In genomic region chr7:84363741-84364140, GRCh38 we compare ENCODE assay signal across 18 cellular contexts.
A peak's percentile ranks its signal among the peaks of the same experiment; 100 is the strongest.
DNase-seq lines count a peak whose midpoint lies in the region; ATAC-seq and TF ChIP-seq lines count a peak whose summit lies in the region.
"Had no signal": no experiment of that assay in that cellular context is flagged by ENCODE, and none has a peak within 500 bp of the region (broad histone marks: within the 10 kb centered on the region; RNA-seq: fewer than 3 reads in every experiment).

No MANE protein-coding gene starts in this region.

- TF ChIP-seq CTCF in HCT116 (IDR thresholded peaks at IDR 0.05 in 2 of 3, conservative IDR thresholded peaks at IDR 0.05 in 1 of 3; ENCODE audit: borderline replicate concordance in 1 of 3, insufficient read depth in 1 of 3, low read depth in 2 of 3, low read length in 2 of 3) (no peak), fibroblast of mammary gland (conservative IDR thresholded peaks at IDR 0.05; ENCODE audit: control insufficient read depth, insufficient read depth, low read depth, low read length) (no peak), heart right ventricle (IDR thresholded peaks at IDR 0.05) (no peak)

- H3K4me3 ChIP-seq in HCT116 (replicated peaks in 1 of 2; ENCODE audit: low read depth in 1 of 2, low read length in 2 of 2) = no peak overlapping the region
- no peak overlapping the region for H3K4me3 ChIP-seq in SJCRH30
- no peak overlapping the region for H3K4me3 ChIP-seq in fibroblast of mammary gland (ENCODE audit: control insufficient read depth, low read depth, low read length)
- no peak overlapping the region for H3K4me3 ChIP-seq in heart right ventricle
- H3K4me3 ChIP-seq: GM23338 had no signal

- H3K9ac ChIP-seq in HCT116 (ENCODE audit: low read length) = no peak overlapping the region

- peak overlapping the region; percentile 44 for H2AFZ ChIP-seq in HCT116 (ENCODE audit: low read depth, low read length, poor library complexity, severe bottlenecking)
- H2AFZ ChIP-seq: GM23338 had no signal

- no peak for DNase-seq in HCT116 (ENCODE audit: low read depth, low spot score)
- DNase-seq in SJCRH30 = peak in 1 of 2 experiments; percentile 19
- peak; percentile 38 for DNase-seq in fibroblast of mammary gland (ENCODE audit: low read depth)
- DNase-seq in stimulated activated CD4-positive, alpha-beta T cell treated with anti-CD3 and anti-CD28 coated beads, Interleukin-1b, Interleukin-23, amount 100 ng/mL, for 48 hours = no peak
- DNase-seq in NCI-H748 treated with DMSO at 0.1 percent for 48 hours (lab: John Stamatoyannopoulos, UW) = no peak
- no peak for DNase-seq in heart right ventricle
- DNase-seq: DMS79 treated with DMSO at 0.1 percent for 48 hours, HCEC 1CT, KG1, NCI-H1105 treated with DMSO at 0.1 percent for 48 hours, NCI-H1694 treated with DMSO at 0.1 percent for 48 hours, NCI-H774, OCI-M1, SIG-M5 had no signal

- CTCF ChIA-PET in HCT116 (lab: Charles Lee) = no interaction called here

- H3K27ac ChIP-seq in HCT116 (ENCODE audit: low read depth, low read length) (no peak overlapping the region), SJCRH30 (peak overlapping the region; percentile 66; the same call in 1 of the 2 replicates), heart right ventricle (no peak overlapping the region)
- H3K27ac ChIP-seq: RWPE1 had no signal

- ATAC-seq in HCT116 (no peak), heart right ventricle (no peak), GM19452 (IDR thresholded peaks at IDR 0.05; ENCODE audit: unreplicated experiment) (no peak)
- ATAC-seq: GM23338, HepG2 had no signal

- no peaks in the 10 kb centered on the region for H3K36me3 ChIP-seq in HCT116 (ENCODE audit: control insufficient read depth in 1 of 2, insufficient read depth in 2 of 2, low read length in 2 of 2)
- H3K36me3 ChIP-seq in SJCRH30 = no peaks in the 10 kb centered on the region
- no peaks in the 10 kb centered on the region for H3K36me3 ChIP-seq in heart right ventricle

- POLR2A ChIA-PET in HCT116 (lab: Charles Lee) = no interaction called here

- H3K4me2 ChIP-seq in HCT116 (ENCODE audit: low read length) = no peak overlapping the region
- H3K4me2 ChIP-seq: GM23338 had no signal

- TF ChIP-seq POLR2A in HCT116 (IDR thresholded peaks at IDR 0.05; ENCODE audit: borderline replicate concordance, extremely low read depth, insufficient read depth, insufficient read length) = no peak

- no peak for TF ChIP-seq RAD21 in HCT116 (IDR thresholded peaks at IDR 0.05; ENCODE audit: low read depth)

- no TSS peak for BruUV-seq in HCT116 (replicated peaks; lab: Mats Ljungman, UMichigan)

- H3K9me3 ChIP-seq in HCT116 (ENCODE audit: control insufficient read depth in 1 of 2, insufficient read depth in 1 of 2, low read depth in 1 of 2, low read length in 2 of 2) (no peaks in the 10 kb centered on the region), SJCRH30 (replicated peaks) (no peaks in the 10 kb centered on the region), heart right ventricle (peaks cover 0 to 1% (median 0%) of the 10 kb centered on the region in 11 donors)

- intact Hi-C loops in HCT116 (cut with micrococcal nuclease) = no loop called here
- intact Hi-C loops in heart right ventricle (cut with DNase I) = no loop called here

- H3K27me3 ChIP-seq in HCT116 (ENCODE audit: insufficient read depth, low read length) = no peaks in the 10 kb centered on the region
- no peaks in the 10 kb centered on the region for H3K27me3 ChIP-seq in SJCRH30
- no peaks in the 10 kb centered on the region for H3K27me3 ChIP-seq in heart right ventricle

- RAD21 ChIA-PET in HCT116 (lab: Charles Lee; ENCODE audit: low non-redundant PET in 1 of 2, low total read pairs in 2 of 2, uncharacterized antibody in 2 of 2, unreplicated experiment in 2 of 2) = no interaction called here

- no peaks in the 10 kb centered on the region for H3K79me2 ChIP-seq in HCT116 (ENCODE audit: insufficient read depth, low read length)

- H3K4me1 ChIP-seq in HCT116 (ENCODE audit: control insufficient read depth in 1 of 2, insufficient read depth in 2 of 2, low read length in 2 of 2) = peaks cover 0 to 6% of the 10 kb centered on the region in 2 experiments; a peak in 2 of 4 replicates
- peaks cover 31% of the 10 kb centered on the region for H3K4me1 ChIP-seq in SJCRH30
- no peaks in the 10 kb centered on the region for H3K4me1 ChIP-seq in heart right ventricle

- no peaks in the 10 kb centered on the region for H3K9me2 ChIP-seq in HCT116 (ENCODE audit: insufficient read depth)

- no peaks in the 10 kb centered on the region for H4K20me1 ChIP-seq in HCT116 (ENCODE audit: insufficient read depth)

TF ChIP-seq in HCT116, 20 proteins besides CTCF, POLR2A, EP300 and RAD21:
- TF ChIP-seq SIN3A (IDR thresholded peaks at IDR 0.05; ENCODE audit: low read depth) = no peak
- no peak for TF ChIP-seq EZH2phosphoT487 (IDR thresholded peaks at IDR 0.05; ENCODE audit: borderline replicate concordance)
- no peak for TF ChIP-seq TCF7L2 (IDR thresholded peaks at IDR 0.05; ENCODE audit: borderline replicate concordance, extremely low read depth, insufficient read depth, insufficient read length)
- no peak for TF ChIP-seq REST (IDR thresholded peaks at IDR 0.05; ENCODE audit: low read depth)
- TF ChIP-seq ZBTB33 (IDR thresholded peaks at IDR 0.05; ENCODE audit: extremely low read depth, insufficient replicate concordance, low read length) = no peak
- TF ChIP-seq ELF1 (IDR thresholded peaks at IDR 0.05; ENCODE audit: borderline replicate concordance, low read depth) = no peak
- no peak for TF ChIP-seq ZFX (IDR thresholded peaks at IDR 0.05)
- TF ChIP-seq EGR1 (IDR thresholded peaks at IDR 0.05; ENCODE audit: low read depth) = no peak
- no peak for TF ChIP-seq JUND (IDR thresholded peaks at IDR 0.05)
- TF ChIP-seq CEBPB (IDR thresholded peaks at IDR 0.05; ENCODE audit: low read depth) = no peak
- no peak for TF ChIP-seq ATF3 (IDR thresholded peaks at IDR 0.05)
